Comparison of ENCODE assay signal across 8 cellular contexts in the genomic region with DNA sequence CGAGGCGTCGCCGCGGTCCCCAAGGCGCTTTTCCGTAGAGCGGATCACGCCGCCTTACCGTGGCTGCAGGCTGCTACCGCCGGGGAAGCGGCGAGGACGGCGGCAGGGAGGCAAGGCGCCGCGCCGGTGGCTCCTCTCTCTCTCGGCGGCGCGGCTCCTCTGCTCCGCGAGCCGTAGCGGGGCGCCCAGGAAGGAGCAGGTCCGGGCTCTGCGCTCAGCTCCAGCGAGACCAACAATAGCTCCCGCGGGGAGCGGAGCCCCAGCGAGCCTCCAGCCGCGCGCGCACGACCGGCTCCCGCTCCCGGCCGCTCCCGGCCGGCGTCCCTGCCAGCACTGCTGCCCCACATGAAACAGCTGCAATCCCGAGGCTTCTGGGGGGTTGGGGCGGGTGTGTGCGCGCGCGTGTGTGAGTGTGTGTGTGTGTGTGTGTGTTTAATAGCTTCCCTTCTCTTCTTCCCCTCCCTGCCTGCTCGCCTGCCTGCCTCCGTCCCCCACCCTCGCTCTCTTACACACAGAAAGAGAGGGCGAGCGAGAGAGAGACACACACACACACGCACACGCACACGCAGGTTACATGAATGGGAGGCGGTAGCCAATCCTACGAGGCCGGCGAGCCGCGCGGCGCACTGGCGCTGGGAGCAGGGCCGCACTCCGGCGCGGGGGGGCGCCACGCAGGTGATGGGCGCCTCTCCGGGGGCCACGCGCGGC. TPM values are rescaled to one million over a fixed set of nuclear protein-coding genes. Genes with fewer than 3 reads are reported as not detected.
DNase-seq lines count a peak whose midpoint lies in the region; ATAC-seq, FAIRE-seq and TF ChIP-seq lines count a peak whose summit lies in the region.

A gene (minus strand): TSS at position 580 of the 708 bp plus-strand sequence. CDS start 371,086 bp downstream, outside the sequence.

- peaks cover 0 to 6% (median 0%) of the 10 kb centered on the region in 11 experiments; a peak in 1 of 22 replicates for H3K9me3 ChIP-seq in BLaER1 treated with 17β-estradiol and CSF1 and Interleukin-3, amounts not matched to agents 10 nM and 100 nM (replicated peaks in 1 of 11)
- H3K9me3 ChIP-seq in astrocyte (ENCODE audit: insufficient read depth, low read depth, low read length) (no peaks in the 10 kb centered on the region), hepatocyte (ENCODE audit: low read depth) (no peaks in the 10 kb centered on the region)

- peak; percentile 57 for ATAC-seq in GM19372 (IDR thresholded peaks at IDR 0.05; ENCODE audit: low read depth, unreplicated experiment)

- no peaks in the 10 kb centered on the region for H3K9me2 ChIP-seq in hepatocyte (replicated peaks; ENCODE audit: insufficient read depth)

- H2AFZ ChIP-seq in astrocyte (ENCODE audit: low read depth, low read length) = peak within 1 kb of the TSS; percentile 90
- H2AFZ ChIP-seq in hepatocyte = peak within 1 kb of the TSS; percentile 84

- H3K27ac Mint-ChIP-seq in astrocyte (ENCODE audit: unreplicated experiment) (peak within 1 kb of the TSS; percentile 92), progenitor cell of endocrine pancreas (peak within 1 kb of the TSS; percentile 97)

- H3K4me3 Mint-ChIP-seq in astrocyte (ENCODE audit: unreplicated experiment) (peak within 1 kb of the TSS; percentile 90), progenitor cell of endocrine pancreas (ENCODE audit: low read depth) (peak within 1 kb of the TSS; percentile 90)

- H3K36me3 ChIP-seq in BLaER1 treated with 17β-estradiol and CSF1 and Interleukin-3, amounts not matched to agents 10 nM and 100 nM = no peaks in the 10 kb centered on the region
- H3K36me3 ChIP-seq in astrocyte (ENCODE audit: insufficient read depth, low read length) = no peaks in the 10 kb centered on the region
- H3K36me3 ChIP-seq in hepatocyte (replicated peaks; ENCODE audit: insufficient read depth, low read depth) = no peaks in the 10 kb centered on the region

- peak within 1 kb of the TSS; percentile 51 to 79 (median 68) for H3K4me3 ChIP-seq in BLaER1 treated with 17β-estradiol and CSF1 and Interleukin-3, amounts not matched to agents 10 nM and 100 nM
- H3K4me3 ChIP-seq in astrocyte (ENCODE audit: insufficient read depth, low read depth, low read length) = peak within 1 kb of the TSS; percentile 76
- H3K4me3 ChIP-seq in hepatocyte = peak within 1 kb of the TSS; percentile 75

- FAIRE-seq in astrocyte (lab: Jason Lieb, UNC) = no peak

- peaks cover 7 to 56% (median 21%) of the 10 kb centered on the region in 11 experiments; a peak in 18 of 22 replicates for H4K20me1 ChIP-seq in BLaER1 treated with 17β-estradiol and CSF1 and Interleukin-3, amounts not matched to agents 10 nM and 100 nM
- peaks cover 16% of the 10 kb centered on the region for H4K20me1 ChIP-seq in astrocyte (ENCODE audit: insufficient read depth, low read length)
- peaks cover 3% of the 10 kb centered on the region for H4K20me1 ChIP-seq in hepatocyte (ENCODE audit: insufficient read depth, poor library complexity, severe bottlenecking)

- peak within 1 kb of the TSS; percentile 89 to 100 (median 97) for H3K4me2 ChIP-seq in BLaER1 treated with 17β-estradiol and CSF1 and Interleukin-3, amounts not matched to agents 10 nM and 100 nM
- H3K4me2 ChIP-seq in astrocyte (ENCODE audit: low read length) (peak within 1 kb of the TSS; percentile 99), hepatocyte (peak within 1 kb of the TSS; percentile 97)

- peaks cover 38 to 61% (median 49%) of the 10 kb centered on the region in 10 experiments for H3K4me1 ChIP-seq in BLaER1 treated with 17β-estradiol and CSF1 and Interleukin-3, amounts not matched to agents 10 nM and 100 nM
- H3K4me1 ChIP-seq in astrocyte (ENCODE audit: insufficient read depth, low read length) = peaks cover 29% of the 10 kb centered on the region
- peaks cover 12% of the 10 kb centered on the region for H3K4me1 ChIP-seq in hepatocyte (ENCODE audit: insufficient read depth)

- H3K27me3 Mint-ChIP-seq in astrocyte (ENCODE audit: low read depth, unreplicated experiment) (peaks cover 46% of the 10 kb centered on the region), progenitor cell of endocrine pancreas (peaks cover 23% of the 10 kb centered on the region)

- peaks cover 37% of the 10 kb centered on the region for H3K79me2 ChIP-seq in astrocyte (ENCODE audit: insufficient read depth, low read length)
- peaks cover 25% of the 10 kb centered on the region for H3K79me2 ChIP-seq in hepatocyte

- TF ChIP-seq CTCF in astrocyte (IDR thresholded peaks at IDR 0.05; ENCODE audit: insufficient read depth, low read depth, low read length) = peak; percentile 26
- TF ChIP-seq CTCF in hepatocyte (IDR thresholded peaks at IDR 0.05; ENCODE audit: poor library complexity) = peak; percentile 48
- TF ChIP-seq CTCF in progenitor cell of endocrine pancreas (IDR thresholded peaks at IDR 0.05; ENCODE audit: unreplicated experiment) = peak; percentile 65

- H3K27ac ChIP-seq in BLaER1 treated with 17β-estradiol and CSF1 and Interleukin-3, amounts not matched to agents 10 nM and 100 nM = peak within 1 kb of the TSS; percentile 43 to 87 (median 71); a peak in 21 of 22 replicates
- peak within 1 kb of the TSS; percentile 87 for H3K27ac ChIP-seq in astrocyte (ENCODE audit: low read depth, low read length)
- peak within 1 kb of the TSS; percentile 81 for H3K27ac ChIP-seq in hepatocyte

- WGBS in hepatocyte (ENCODE audit: low lambda C conversion rate, missing lambda C conversion rate) = under 1% methylated on average over 71 of the region's 83 CpGs

- peaks cover 51 to 78% (median 67%) of the 10 kb centered on the region in 11 experiments for H3K27me3 ChIP-seq in BLaER1 treated with 17β-estradiol and CSF1 and Interleukin-3, amounts not matched to agents 10 nM and 100 nM
- H3K27me3 ChIP-seq in astrocyte (ENCODE audit: insufficient read depth, low read length) = peaks cover 3% of the 10 kb centered on the region
- peaks cover 50% of the 10 kb centered on the region for H3K27me3 ChIP-seq in hepatocyte

- peaks cover 1% of the 10 kb centered on the region for H3K9me3 Mint-ChIP-seq in astrocyte (ENCODE audit: unreplicated experiment)
- H3K9me3 Mint-ChIP-seq in progenitor cell of endocrine pancreas (ENCODE audit: low read depth) = no peaks in the 10 kb centered on the region

- no peaks in the 10 kb centered on the region for H3K36me3 Mint-ChIP-seq in astrocyte (ENCODE audit: low read depth, unreplicated experiment)
- no peaks in the 10 kb centered on the region for H3K36me3 Mint-ChIP-seq in progenitor cell of endocrine pancreas (ENCODE audit: insufficient read depth)

- H3K9ac ChIP-seq in BLaER1 treated with 17β-estradiol and CSF1 and Interleukin-3, amounts not matched to agents 10 nM and 100 nM = peak within 1 kb of the TSS; percentile 63 to 84 (median 73)
- H3K9ac ChIP-seq in astrocyte (ENCODE audit: low read length) = peak within 1 kb of the TSS; percentile 86

- H3K4me1 Mint-ChIP-seq in astrocyte (ENCODE audit: low read depth, unreplicated experiment) = peaks cover 8% of the 10 kb centered on the region
- peaks cover 30% of the 10 kb centered on the region for H3K4me1 Mint-ChIP-seq in progenitor cell of endocrine pancreas (ENCODE audit: low read depth)

- DNase-seq in NCI-H1694 (lab: John Stamatoyannopoulos, UW) (peak; percentile 31), astrocyte (ENCODE audit: low read depth) (peak; percentile 92), hepatocyte (ENCODE audit: low spot score) (peak; percentile 91), progenitor cell of endocrine pancreas (ENCODE audit: low spot score, unreplicated experiment) (peak; percentile 67), SW480 (ENCODE audit: low spot score) (no peak)
- no peak for DNase-seq in activated effector memory CD4-positive, alpha-beta T cell treated with anti-CD3 and anti-CD28 coated beads, Interleukin-2, amount 50 U/mL, for 16 hours

RNA-seq across cellular contexts. Expression of the gene that starts here (rescaled TPM):
- total RNA-seq in astrocyte = 7.5 and 13.3 TPM in 2 replicates
- total RNA-seq in hepatocyte = 10.8 and 18.4 TPM in 2 replicates
- 17.8 and 18.7 TPM in 2 replicates for polyA plus RNA-seq in hepatocyte
- total RNA-seq in progenitor cell of endocrine pancreas = 105 and 117 TPM in 2 replicates

Comparison
In these comparisons a context has a peak if more than half of its experiments do, and no peak if none do; other contexts are left out.
1. DNase-seq: peak in NCI-H1694 (single experiment), astrocyte (single experiment), hepatocyte (single experiment) and progenitor cell of endocrine pancreas (single experiment); none in SW480 (single experiment) and activated effector memory CD4-positive, alpha-beta T cell treated with anti-CD3 and anti-CD28 coated beads, Interleukin-2, amount 50 U/mL, for 16 hours (single experiment).
2. Peak in every context shown above with its lines, with median percentiles within 50 percentile points of each other: H3K27ac ChIP-seq, H3K4me2 ChIP-seq, H3K4me3 ChIP-seq and CTCF ChIP-seq.